Comparison of ENCODE assay signal across 36 cellular contexts in genomic region chr3:102464261-102464660, GRCh38. TPM values are rescaled to one million over a fixed set of nuclear protein-coding genes. Genes with fewer than 3 reads are reported as not detected.
"Had no signal": no experiment of that assay in that cellular context is flagged by ENCODE, and none has a peak within 500 bp of the region (broad histone marks: within the 10 kb centered on the region; RNA-seq: fewer than 3 reads in every experiment).

No MANE protein-coding gene starts in this region.

- DNase-seq: Kasumi-1, MG63, MM.1S, MV-4-11, NCI-H1048, NCI-H1092, NCI-H1092 treated with DMSO at 0.1 percent for 48 hours, NCI-H1105, NCI-H1105 treated with DMSO at 0.1 percent for 48 hours, NCI-H1417, NCI-H1417 treated with DMSO at 0.1 percent for 48 hours, NCI-H1436, NCI-H1436 treated with DMSO at 0.1 percent for 48 hours, NCI-H146, NCI-H1694, NCI-H1694 treated with DMSO at 0.1 percent for 48 hours, NCI-H187, NCI-H187 treated with DMSO at 0.1 percent for 48 hours, NCI-H1930, NCI-H2029, NCI-H2029 treated with DMSO at 0.1 percent for 48 hours, NCI-H2081, NCI-H2081 treated with DMSO at 0.1 percent for 48 hours, NCI-H2107, NCI-H2171, NCI-H2171 treated with DMSO at 0.1 percent for 48 hours, NCI-H2227 treated with DMSO at 0.1 percent for 48 hours, NCI-H226, NCI-H345, NCI-H446, NCI-H446 treated with DMSO at 0.1 percent for 48 hours, NCI-H510A, NCI-H510A treated with DMSO at 0.1 percent for 48 hours, NCI-H524, NCI-H524 treated with DMSO at 0.1 percent for 48 hours had no signal

- H3K36me3 ChIP-seq: MG63 had no signal

- H3K9me3 ChIP-seq: MG63 had no signal

- H3K4me3 ChIP-seq: MG63 had no signal

RNA-seq across cellular contexts. Expression of gene ZPLD1, which starts 29.4 kb away (rescaled TPM):
- total RNA-seq: NCI-H460 had no signal
